In the genomic region with DNA sequence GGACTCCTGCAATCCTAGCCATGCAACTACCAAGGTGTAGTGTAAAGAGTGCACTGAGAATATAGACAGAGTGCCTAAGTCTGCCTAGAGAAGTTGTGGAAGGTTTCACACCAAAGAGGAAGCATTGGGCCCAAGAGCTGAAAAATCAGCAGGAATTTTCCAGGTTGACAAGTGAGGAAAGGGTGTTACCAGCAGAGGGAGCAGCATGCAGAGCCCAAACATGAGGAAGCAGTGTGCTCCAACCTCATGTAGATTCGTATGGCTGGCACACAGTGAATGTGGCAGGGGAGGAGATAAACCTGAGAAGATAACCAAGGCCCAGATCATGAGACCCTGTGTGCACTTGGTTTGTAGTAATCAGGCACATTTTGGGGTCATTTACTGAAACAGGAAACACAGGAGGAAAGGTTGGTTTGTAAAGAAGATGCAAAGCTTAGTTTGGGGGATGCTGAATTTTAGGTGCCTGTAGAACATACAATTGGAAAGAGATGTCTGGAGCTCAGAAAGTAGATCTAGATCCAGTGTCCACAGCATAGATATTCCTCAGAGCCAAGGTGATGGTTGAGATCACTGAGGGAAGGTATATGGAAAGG, we compare ENCODE assay signal across 1 cellular context.
TF ChIP-seq lines count a peak whose summit lies in the region.

No MANE protein-coding gene starts in this region.

TF ChIP-seq in HepG2, 621 proteins besides CTCF, POLR2A, EP300 and RAD21 (continued from another document):
- TF ChIP-seq ZSCAN31 (CRISPR knock-in tag; IDR thresholded peaks at IDR 0.05; ENCODE audit: low read depth) (peak; percentile 45; the same call in 1 of the 2 replicates), POGZ (CRISPR knock-in tag; IDR thresholded peaks at IDR 0.05) (no peak), TEAD3 (CRISPR knock-in tag; optimal IDR thresholded peaks at IDR 0.05; ENCODE audit: borderline replicate concordance) (peak; percentile 64)
